ENCODE assay signal across 9 cellular contexts in genomic region chr7:51376420-51377092, GRCh38. TPM values are rescaled to one million over a fixed set of nuclear protein-coding genes. Genes with fewer than 3 reads are reported as not detected.
DNase-seq lines count a peak whose midpoint lies in the region; ATAC-seq and TF ChIP-seq lines count a peak whose summit lies in the region.
"Had no signal": no experiment of that assay in that cellular context is flagged by ENCODE, and none has a peak within 500 bp of the region (broad histone marks: within the 10 kb centered on the region; RNA-seq: fewer than 3 reads in every experiment).

No MANE protein-coding gene starts in this region.

- TF ChIP-seq CTCF in body of pancreas (IDR thresholded peaks at IDR 0.05): no peak

- peak overlapping the region in 1 of 4 donors; percentile 5 for H3K27ac ChIP-seq in body of pancreas
- no peak overlapping the region for H3K27ac ChIP-seq in aorta (ENCODE audit: low read depth in 1 of 2, low read length in 2 of 2)

- no peak overlapping the region for H3K4me3 Mint-ChIP-seq in T-helper 2 cell treated with Interferon-gamma antibody and Interleukin-4, amounts not matched to agents 5 μg/mL and 100 μg/mL, for 36 hours

- intact Hi-C loops in body of pancreas (cut with DNase I) (no loop called here), aorta (cut with DNase I) (no loop called here)

- H3K4me1 ChIP-seq in body of pancreas (no peaks in the 10 kb centered on the region), aorta (ENCODE audit: control insufficient read depth in 1 of 2, insufficient read depth in 2 of 2, low read length in 2 of 2) (no peaks in the 10 kb centered on the region)

- no peak overlapping the region for H3K27ac Mint-ChIP-seq in T-helper 2 cell treated with Interferon-gamma antibody and Interleukin-4, amounts not matched to agents 5 μg/mL and 100 μg/mL, for 36 hours

- no peaks in the 10 kb centered on the region for H3K27me3 Mint-ChIP-seq in T-helper 2 cell treated with Interferon-gamma antibody and Interleukin-4, amounts not matched to agents 5 μg/mL and 100 μg/mL, for 36 hours (ENCODE audit: low read depth)

- ATAC-seq in body of pancreas (peak; percentile 68), aorta (ENCODE audit: low FRiP score) (no peak)

- no peaks in the 10 kb centered on the region for H3K9me3 Mint-ChIP-seq in T-helper 2 cell treated with Interferon-gamma antibody and Interleukin-4, amounts not matched to agents 5 μg/mL and 100 μg/mL, for 36 hours

- DNase-seq in ELR (ENCODE audit: low read depth) (peak; percentile 5), NCI-H2227 (lab: John Stamatoyannopoulos, UW; ENCODE audit: unreplicated experiment) (peak; percentile 27), body of pancreas (no peak), non-pigmented ciliary epithelial cell (ENCODE audit: low read depth) (peak; percentile 60), aorta (no peak)
- DNase-seq in activated CD4-positive, alpha-beta T cell treated with anti-CD3 and anti-CD28 coated beads, Interleukin-2, amount 50 U/mL, for 48 hours: no peak
- no peak for DNase-seq in activated CD4-positive, alpha-beta T cell treated with anti-CD3 and anti-CD28 coated beads for 4 hours
- no peak for DNase-seq in T-helper 2 cell treated with Interferon-gamma antibody and Interleukin-4, amounts not matched to agents 5 μg/mL and 100 μg/mL, for 36 hours (ENCODE audit: low spot score)
- DNase-seq: cerebellar nuclear complex had no signal

- no peak overlapping the region for H3K4me3 ChIP-seq in body of pancreas
- no peak overlapping the region for H3K4me3 ChIP-seq in aorta (ENCODE audit: low read length in 2 of 2)

- H3K36me3 ChIP-seq in body of pancreas (replicated peaks in 1 of 2; ENCODE audit: insufficient read depth in 1 of 2, low read depth in 2 of 2) (no peaks in the 10 kb centered on the region), aorta (ENCODE audit: control insufficient read depth in 1 of 2, insufficient read depth in 2 of 2, low read length in 1 of 2) (no peaks in the 10 kb centered on the region)

- H3K9me3 ChIP-seq in body of pancreas: no peaks in the 10 kb centered on the region
- H3K9me3 ChIP-seq in aorta (ENCODE audit: control insufficient read depth, low read length): no peaks in the 10 kb centered on the region

- WGBS in body of pancreas, 2 donors: 88 to 96% methylated on average over 4 of the region's 4 CpGs
- 82 to 92% methylated on average over 4 of the region's 4 CpGs for WGBS in aorta, 2 donors

- TF ChIP-seq POLR2A in body of pancreas (IDR thresholded peaks at IDR 0.05): no peak

- no peaks in the 10 kb centered on the region for H3K36me3 Mint-ChIP-seq in T-helper 2 cell treated with Interferon-gamma antibody and Interleukin-4, amounts not matched to agents 5 μg/mL and 100 μg/mL, for 36 hours (ENCODE audit: low read depth)

- H3K27me3 ChIP-seq in body of pancreas (no peaks in the 10 kb centered on the region), aorta (ENCODE audit: control insufficient read depth in 1 of 2, insufficient read depth in 2 of 2, low read length in 1 of 2) (no peaks in the 10 kb centered on the region)

- H3K4me1 Mint-ChIP-seq in T-helper 2 cell treated with Interferon-gamma antibody and Interleukin-4, amounts not matched to agents 5 μg/mL and 100 μg/mL, for 36 hours (ENCODE audit: low read depth): no peaks in the 10 kb centered on the region

RNA-seq across cellular contexts. Expression of gene COBL, which starts 59.9 kb away (rescaled TPM):
- total RNA-seq in body of pancreas: 10 to 100 TPM; 22.3 to 25.4 TPM
- 1 to 10 TPM in 1 of 2 donors, under 1 TPM in 1; 0.75 to 1.5 TPM for total RNA-seq in aorta
- 1 to 10 TPM in 1 of 2 donors, under 1 TPM in 1; 0.31 to 5.3 TPM for polyA plus RNA-seq in aorta

Comparison
In these comparisons a context has a peak if more than half of its experiments do, and no peak if none do; other contexts are left out.
1. DNase-seq: peak in ELR (single experiment), NCI-H2227 (single experiment) and non-pigmented ciliary epithelial cell (single experiment); none in body of pancreas (0 of 4), aorta (0 of 2), activated CD4-positive, alpha-beta T cell treated with anti-CD3 and anti-CD28 coated beads, Interleukin-2, amount 50 U/mL, for 48 hours (0 of 2), activated CD4-positive, alpha-beta T cell treated with anti-CD3 and anti-CD28 coated beads for 4 hours (0 of 2) and T-helper 2 cell treated with Interferon-gamma antibody and Interleukin-4, amounts not matched to agents 5 μg/mL and 100 μg/mL, for 36 hours (single experiment).
2. RNA of gene COBL, which starts 59.9 kb away (total RNA-seq): 22.3 to 25.4 TPM in body of pancreas; 0.75 to 1.5 TPM in aorta; every median in the first group is over 4 times any median in the second.